17 cellular contexts compared by ENCODE assay signal in the genomic region with DNA sequence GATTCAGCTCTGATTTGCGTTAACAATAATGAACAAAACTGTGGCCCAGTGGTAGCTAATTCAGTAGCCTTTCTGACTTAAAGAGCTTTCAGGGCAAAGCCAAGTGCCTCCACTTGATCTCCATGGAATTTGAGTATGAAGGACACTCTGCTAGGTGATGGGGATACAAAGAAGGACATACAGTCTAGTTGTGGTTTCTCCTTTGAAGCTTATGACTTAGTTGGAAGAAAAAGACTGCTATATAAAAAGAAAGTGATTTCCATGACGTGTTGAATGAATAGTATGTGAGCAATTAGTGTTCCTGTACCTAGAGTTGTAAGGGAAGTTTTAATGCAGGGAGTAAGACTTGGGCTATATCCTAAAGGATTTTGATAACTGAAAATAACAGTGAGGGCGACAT. TPM values are rescaled to one million over a fixed set of nuclear protein-coding genes. Genes with fewer than 3 reads are reported as not detected.
DNase-seq lines count a peak whose midpoint lies in the region; ATAC-seq and TF ChIP-seq lines count a peak whose summit lies in the region.
"Had no signal": no experiment of that assay in that cellular context is flagged by ENCODE, and none has a peak within 500 bp of the region (broad histone marks: within the 10 kb centered on the region; RNA-seq: fewer than 3 reads in every experiment).

No MANE protein-coding gene starts in this region.

- no peak for TF ChIP-seq CTCF in right atrium auricular region (IDR thresholded peaks at IDR 0.05)
- TF ChIP-seq CTCF in brain (conservative IDR thresholded peaks at IDR 0.05), result no peak
- TF ChIP-seq CTCF in vagina (IDR thresholded peaks at IDR 0.05), result no peak
- TF ChIP-seq CTCF in Calu3 (IDR thresholded peaks at IDR 0.05; ENCODE audit: unreplicated experiment), result no peak

- no peaks in the 10 kb centered on the region for H3K9me3 ChIP-seq in right atrium auricular region
- no peaks in the 10 kb centered on the region for H3K9me3 ChIP-seq in vagina
- H3K9me3 ChIP-seq: HAP-1 had no signal

- ATAC-seq in Right ventricle myocardium superior (ENCODE audit: poor library complexity), result peak; percentile 82
- no peak for ATAC-seq in memory B cell (ENCODE audit: low read depth)
- ATAC-seq in HG02938 (IDR thresholded peaks at IDR 0.05; ENCODE audit: unreplicated experiment), result no peak

- H3K9me3 Mint-ChIP-seq in brain, result no peaks in the 10 kb centered on the region
- H3K9me3 Mint-ChIP-seq in memory B cell, result no peaks in the 10 kb centered on the region
- no peaks in the 10 kb centered on the region for H3K9me3 Mint-ChIP-seq in Calu3 (ENCODE audit: low read depth, unreplicated experiment)
- H3K9me3 Mint-ChIP-seq: neural crest cell had no signal

- H3K36me3 ChIP-seq in right atrium auricular region, result peaks cover 6% of the 10 kb centered on the region
- peaks cover 0 to 49% of the 10 kb centered on the region in 2 donors for H3K36me3 ChIP-seq in vagina
- H3K36me3 ChIP-seq: HAP-1 had no signal

- H3K27me3 Mint-ChIP-seq in brain (no peaks in the 10 kb centered on the region), memory B cell (no peaks in the 10 kb centered on the region), Calu3 (ENCODE audit: unreplicated experiment) (no peaks in the 10 kb centered on the region)

- CTCF ChIA-PET in Calu3 (lab: Charles Lee), result no interaction called here

- no peaks in the 10 kb centered on the region for H3K27me3 ChIP-seq in right atrium auricular region
- no peaks in the 10 kb centered on the region for H3K27me3 ChIP-seq in vagina

- H3K27ac Mint-ChIP-seq in brain (peak overlapping the region in 3 of 5 experiments; percentile 1 to 61 (median 5)), memory B cell (peak overlapping the region; percentile 72), Calu3 (ENCODE audit: unreplicated experiment) (no peak overlapping the region)

- H3K4me1 ChIP-seq in right atrium auricular region (peaks cover 0 to 11% of the 10 kb centered on the region in 2 donors), vagina (peaks cover 71% of the 10 kb centered on the region)
- H3K4me1 ChIP-seq: HAP-1 had no signal

- peak overlapping the region in 1 of 5 experiments; percentile 4 for H3K4me3 Mint-ChIP-seq in brain
- no peak overlapping the region for H3K4me3 Mint-ChIP-seq in memory B cell
- H3K4me3 Mint-ChIP-seq in Calu3 (ENCODE audit: low read depth, unreplicated experiment), result no peak overlapping the region
- H3K4me3 Mint-ChIP-seq: neural crest cell had no signal

- H3K4me3 ChIP-seq in right atrium auricular region, result no peak overlapping the region
- H3K4me3 ChIP-seq in vagina, result no peak overlapping the region
- H3K4me3 ChIP-seq: HAP-1, lung had no signal

- no TSS peak for BruUV-seq in Calu3 (replicated peaks; lab: Mats Ljungman, UMichigan)

- peaks cover 77% of the 10 kb centered on the region for H3K4me1 Mint-ChIP-seq in brain
- peaks cover 30% of the 10 kb centered on the region for H3K4me1 Mint-ChIP-seq in memory B cell
- H3K4me1 Mint-ChIP-seq in Calu3 (ENCODE audit: low read depth, unreplicated experiment), result no peaks in the 10 kb centered on the region
- H3K4me1 Mint-ChIP-seq: neural crest cell had no signal

- H3K36me3 Mint-ChIP-seq in brain, result peaks cover 70% of the 10 kb centered on the region
- peaks cover 19% of the 10 kb centered on the region for H3K36me3 Mint-ChIP-seq in memory B cell
- H3K36me3 Mint-ChIP-seq in Calu3 (ENCODE audit: insufficient read depth, unreplicated experiment), result no peaks in the 10 kb centered on the region

- intact Hi-C loops in Right ventricle myocardium superior (cut with DNase I) (loop anchor here (5.0 kb wide), 1 partner anchor 138 kb away; no protein-coding TSS in a partner anchor), vagina (cut with DNase I) (no loop called here), Calu3 (cut with micrococcal nuclease; ENCODE audit: unreplicated experiment) (no loop called here)

- no peak for DNase-seq in Right ventricle myocardium superior
- DNase-seq in right atrium auricular region (ENCODE audit: low spot score), result no peak
- no peak for DNase-seq in memory B cell (ENCODE audit: low spot score in 2 of 2)
- DNase-seq in vagina (ENCODE audit: extremely low spot score in 2 of 2), result no peak
- DNase-seq in SHP77 treated with DMSO at 0.1 percent for 48 hours (lab: John Stamatoyannopoulos, UW), result no peak
- no peak for DNase-seq in Calu3
- DNase-seq: activated CD8-positive, alpha-beta memory T cell treated with anti-CD3 and anti-CD28 coated beads, Interleukin-2, amount 50 U/mL, for 48 hours; GF-D8; Kasumi-1; NCI-H2171; NCI-H82 had no signal

- TF ChIP-seq POLR2A in vagina (IDR thresholded peaks at IDR 0.05), result no peak

- H3K27ac ChIP-seq in right atrium auricular region, result peak overlapping the region in 1 of 2 donors; percentile 54
- H3K27ac ChIP-seq in vagina, result peak overlapping the region; percentile 10
- H3K27ac ChIP-seq: RWPE1 had no signal

RNA-seq across cellular contexts. Expression of a gene that starts 8.3 kb away (rescaled TPM):
- 90.0 TPM for total RNA-seq in Right ventricle myocardium superior
- 10 to 100 TPM; 22.1 to 22.6 TPM for total RNA-seq in right atrium auricular region
- polyA plus RNA-seq in brain (ENCODE audit: insufficient read depth, low read depth, low replicate concordance), result 37.4 TPM
- 110 TPM for total RNA-seq in vagina
- 17.8 and 26.1 TPM in 2 replicates for total RNA-seq in Calu3 (2022)

RNA-seq across cellular contexts. Expression of a gene that starts 39.0 kb away (rescaled TPM):
- total RNA-seq in Right ventricle myocardium superior, result 16.0 TPM
- total RNA-seq in right atrium auricular region, result 10 to 100 TPM; 18.2 to 23.1 TPM
- 32.5 TPM for polyA plus RNA-seq in brain (ENCODE audit: insufficient read depth, low read depth, low replicate concordance)
- 15.2 TPM for total RNA-seq in vagina
- total RNA-seq in Calu3 (2022), result 14.8 and 15.8 TPM in 2 replicates

RNA-seq across cellular contexts. Expression of a gene that starts 39.4 kb away (rescaled TPM):
- total RNA-seq in Right ventricle myocardium superior (40.8 TPM), right atrium auricular region (10 to 100 TPM; 32.9 to 48.9 TPM), vagina (40.0 TPM), Calu3 (2022) (29.9 and 33.5 TPM in 2 replicates)
- polyA plus RNA-seq in brain (ENCODE audit: insufficient read depth, low read depth, low replicate concordance), result 10.1 TPM
